Comparison of ENCODE assay signal across 32 cellular contexts in the genomic region with DNA sequence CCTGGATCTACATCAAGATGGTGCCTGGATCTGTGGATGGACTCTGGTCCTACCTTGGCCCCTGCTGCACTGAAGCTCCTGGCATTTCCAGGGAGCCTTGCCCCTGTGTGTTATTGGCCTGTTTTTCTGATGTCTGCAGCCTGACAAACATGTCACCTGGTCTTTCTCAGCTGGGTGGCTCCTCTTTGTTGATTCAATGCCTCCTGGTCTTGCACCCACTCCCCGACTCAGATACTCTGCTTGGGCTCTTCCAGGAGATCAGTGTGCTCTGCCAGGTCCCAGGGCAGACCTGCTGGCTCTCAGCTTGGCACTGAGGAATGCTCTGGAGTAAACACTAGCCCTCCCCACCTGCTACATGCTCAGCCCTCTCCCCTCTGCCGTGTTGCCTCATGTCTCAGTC.
"Had no signal": no experiment of that assay in that cellular context is flagged by ENCODE, and none has a peak within 500 bp of the region (broad histone marks: within the 10 kb centered on the region; RNA-seq: fewer than 3 reads in every experiment).

No MANE protein-coding gene starts in this region.

- H3K4me3 ChIP-seq: ascending aorta, breast epithelium, cardiac muscle cell, esophagus squamous epithelium, gastroesophageal sphincter had no signal

- H3K36me3 Mint-ChIP-seq: activated naive CD4-positive, alpha-beta T cell treated with anti-CD3 and anti-CD28 coated beads, Interleukin-2, amount 10 ng/mL, durations not matched to agents 7 days and 5 days; activated naive CD8-positive, alpha-beta T cell treated with anti-CD3 and anti-CD28 coated beads, Interleukin-2, amount 10 ng/mL, durations not matched to agents 7 days and 5 days; brain had no signal

- H3K27me3 ChIP-seq: ascending aorta, breast epithelium, cardiac muscle cell, esophagus squamous epithelium, gastroesophageal sphincter had no signal

- H3K36me3 ChIP-seq: breast epithelium, cardiac muscle cell, esophagus squamous epithelium, gastroesophageal sphincter had no signal

- H3K4me3 Mint-ChIP-seq: activated CD4-positive, alpha-beta memory T cell treated with anti-CD3 and anti-CD28 coated beads, Interleukin-2, amount 10 ng/mL, durations not matched to agents 7 days and 5 days; activated CD4-positive, alpha-beta T cell treated with anti-CD3 and anti-CD28 coated beads for 36 hours; activated CD4-positive, alpha-beta T cell treated with anti-CD3 and anti-CD28 coated beads, Interleukin-2, amount 10 ng/mL, durations not matched to agents 7 days and 5 days; activated naive CD4-positive, alpha-beta T cell treated with anti-CD3 and anti-CD28 coated beads, Interleukin-2, amount 10 ng/mL, durations not matched to agents 7 days and 5 days; activated naive CD8-positive, alpha-beta T cell treated with anti-CD3 and anti-CD28 coated beads, Interleukin-2, amount 10 ng/mL, durations not matched to agents 7 days and 5 days; activated T-cell treated with anti-CD3 and anti-CD28 coated beads, Interleukin-2, amount 50 U/mL, for 24 hours; activated T-cell treated with anti-CD3 and anti-CD28 coated beads, Interleukin-2, amount 50 U/mL, for 72 hours; brain; effector memory CD8-positive, alpha-beta T cell had no signal

- H3K27ac ChIP-seq: ascending aorta, breast epithelium, cardiac muscle cell, epithelial cell of prostate, esophagus squamous epithelium, gastroesophageal sphincter had no signal

- ATAC-seq: activated CD4-positive, alpha-beta T cell treated with anti-CD3 and anti-CD28 coated beads for 36 hours; activated naive CD4-positive, alpha-beta T cell treated with anti-CD3 and anti-CD28 coated beads, Interleukin-2, amount 50 U/mL, for 72 hours; activated T-cell treated with anti-CD3 and anti-CD28 coated beads, Interleukin-2, amount 50 U/mL, for 72 hours; effector memory CD8-positive, alpha-beta T cell; gastroesophageal sphincter had no signal

- H3K27me3 Mint-ChIP-seq: activated CD4-positive, alpha-beta memory T cell treated with anti-CD3 and anti-CD28 coated beads, Interleukin-2, amount 10 ng/mL, durations not matched to agents 7 days and 5 days; activated CD4-positive, alpha-beta T cell treated with anti-CD3 and anti-CD28 coated beads for 36 hours; activated CD4-positive, alpha-beta T cell treated with anti-CD3 and anti-CD28 coated beads, Interleukin-2, amount 10 ng/mL, durations not matched to agents 7 days and 5 days; activated naive CD4-positive, alpha-beta T cell treated with anti-CD3 and anti-CD28 coated beads, Interleukin-2, amount 10 ng/mL, durations not matched to agents 7 days and 5 days; activated naive CD8-positive, alpha-beta T cell treated with anti-CD3 and anti-CD28 coated beads, Interleukin-2, amount 10 ng/mL, durations not matched to agents 7 days and 5 days; activated T-cell treated with anti-CD3 and anti-CD28 coated beads, Interleukin-2, amount 50 U/mL, for 24 hours; brain; effector memory CD8-positive, alpha-beta T cell had no signal

- H3K4me1 Mint-ChIP-seq: activated CD4-positive, alpha-beta memory T cell treated with anti-CD3 and anti-CD28 coated beads, Interleukin-2, amount 10 ng/mL, durations not matched to agents 7 days and 5 days; activated CD4-positive, alpha-beta T cell treated with anti-CD3 and anti-CD28 coated beads for 36 hours; activated CD4-positive, alpha-beta T cell treated with anti-CD3 and anti-CD28 coated beads, Interleukin-2, amount 10 ng/mL, durations not matched to agents 7 days and 5 days; activated naive CD4-positive, alpha-beta T cell treated with anti-CD3 and anti-CD28 coated beads, Interleukin-2, amount 10 ng/mL, durations not matched to agents 7 days and 5 days; activated naive CD8-positive, alpha-beta T cell treated with anti-CD3 and anti-CD28 coated beads, Interleukin-2, amount 10 ng/mL, durations not matched to agents 7 days and 5 days; brain had no signal

- H3K9me3 ChIP-seq: ascending aorta, breast epithelium, esophagus squamous epithelium, gastroesophageal sphincter had no signal

- DNase-seq: activated CD4-positive, alpha-beta memory T cell treated with anti-CD3 and anti-CD28 coated beads, Interleukin-2, amount 10 ng/mL, durations not matched to agents 7 days and 5 days; activated CD4-positive, alpha-beta T cell treated with anti-CD3 and anti-CD28 coated beads for 36 hours; activated CD4-positive, alpha-beta T cell treated with anti-CD3 and anti-CD28 coated beads, Interleukin-2, amount 10 ng/mL, durations not matched to agents 7 days and 5 days; activated CD4-positive, alpha-beta T cell treated with anti-CD3 and anti-CD28 coated beads, Interleukin-2, amount 50 U/mL, for 4 hours; activated CD4-positive, CD25-positive, alpha-beta regulatory T cell; activated CD4-positive, CD25-positive, alpha-beta regulatory T cell treated with anti-CD3 and anti-CD28 coated beads, Interleukin-2, amount 50 U/mL, for 72 hours; activated CD8-positive, alpha-beta memory T cell treated with anti-CD3 and anti-CD28 coated beads, Interleukin-2, amount 50 U/mL, for 48 hours; activated gamma-delta T cell; activated naive CD4-positive, alpha-beta T cell; activated naive CD4-positive, alpha-beta T cell treated with anti-CD3 and anti-CD28 coated beads, Interleukin-2, amount 10 ng/mL, durations not matched to agents 7 days and 5 days; activated naive CD8-positive, alpha-beta T cell treated with anti-CD3 and anti-CD28 coated beads, Interleukin-2, amount 10 ng/mL, durations not matched to agents 7 days and 5 days; activated T-cell treated with anti-CD3 and anti-CD28 coated beads for 4 hours; activated T-cell treated with anti-CD3 and anti-CD28 coated beads, Interleukin-2, amount 50 U/mL, for 24 hours; activated T-cell treated with anti-CD3 and anti-CD28 coated beads, Interleukin-2, amount 50 U/mL, for 72 hours; central memory CD4-positive, alpha-beta T cell; cerebellar nuclear complex; cortex of kidney; dermis blood vessel endothelial cell; effector CD4-positive, alpha-beta T cell; effector memory CD8-positive, alpha-beta T cell; esophagus squamous epithelium; foreskin melanocyte; head of caudate nucleus; hippocampal formation; T-helper 2 cell had no signal

- H3K4me1 ChIP-seq: ascending aorta, breast epithelium, esophagus squamous epithelium, gastroesophageal sphincter had no signal

- H3K9me3 Mint-ChIP-seq: activated CD4-positive, alpha-beta memory T cell treated with anti-CD3 and anti-CD28 coated beads, Interleukin-2, amount 10 ng/mL, durations not matched to agents 7 days and 5 days; activated CD4-positive, alpha-beta T cell treated with anti-CD3 and anti-CD28 coated beads, Interleukin-2, amount 10 ng/mL, durations not matched to agents 7 days and 5 days; activated naive CD4-positive, alpha-beta T cell treated with anti-CD3 and anti-CD28 coated beads, Interleukin-2, amount 10 ng/mL, durations not matched to agents 7 days and 5 days; activated naive CD4-positive, alpha-beta T cell treated with anti-CD3 and anti-CD28 coated beads, Interleukin-2, amount 50 U/mL, for 72 hours; activated T-cell treated with anti-CD3 and anti-CD28 coated beads, Interleukin-2, amount 50 U/mL, for 24 hours; activated T-cell treated with anti-CD3 and anti-CD28 coated beads, Interleukin-2, amount 50 U/mL, for 72 hours; brain; effector memory CD8-positive, alpha-beta T cell had no signal

- H3K27ac Mint-ChIP-seq: activated CD4-positive, alpha-beta memory T cell treated with anti-CD3 and anti-CD28 coated beads, Interleukin-2, amount 10 ng/mL, durations not matched to agents 7 days and 5 days; activated CD4-positive, alpha-beta T cell treated with anti-CD3 and anti-CD28 coated beads for 36 hours; activated CD4-positive, alpha-beta T cell treated with anti-CD3 and anti-CD28 coated beads, Interleukin-2, amount 10 ng/mL, durations not matched to agents 7 days and 5 days; activated naive CD4-positive, alpha-beta T cell treated with anti-CD3 and anti-CD28 coated beads, Interleukin-2, amount 10 ng/mL, durations not matched to agents 7 days and 5 days; activated naive CD8-positive, alpha-beta T cell treated with anti-CD3 and anti-CD28 coated beads, Interleukin-2, amount 10 ng/mL, durations not matched to agents 7 days and 5 days; activated T-cell treated with anti-CD3 and anti-CD28 coated beads, Interleukin-2, amount 50 U/mL, for 24 hours; activated T-cell treated with anti-CD3 and anti-CD28 coated beads, Interleukin-2, amount 50 U/mL, for 72 hours; brain; effector memory CD8-positive, alpha-beta T cell had no signal
